Comparison of ENCODE assay signal across 7 cellular contexts in genomic region chr18:21110667-21111350, GRCh38. TPM values are rescaled to one million over a fixed set of nuclear protein-coding genes. Genes with fewer than 3 reads are reported as not detected.
A peak's percentile ranks its signal among the peaks of the same experiment; 100 is the strongest.
DNase-seq lines count a peak whose midpoint lies in the region; ATAC-seq and TF ChIP-seq lines count a peak whose summit lies in the region.

No MANE protein-coding gene starts in this region.

- no peak for TF ChIP-seq CTCF in mesothelial cell of epicardium (IDR thresholded peaks at IDR 0.05; ENCODE audit: unreplicated experiment)

- DNase-seq in NCI-H345 treated with DMSO at 0.1 percent for 48 hours (lab: John Stamatoyannopoulos, UW; ENCODE audit: unreplicated experiment) (peak; percentile 19), mesothelial cell of epicardium (ENCODE audit: low spot score in 2 of 2, unreplicated experiment in 2 of 2) (peak; percentile 27 to 51)
- DNase-seq in activated CD8-positive, alpha-beta memory T cell treated with anti-CD3 and anti-CD28 coated beads for 4 hours (ENCODE audit: low read depth in 2 of 2): peak; percentile 30 to 39
- peak; percentile 27 to 41 for DNase-seq in stimulated activated CD8-positive, alpha-beta memory T cell treated with anti-CD3 and anti-CD28 coated beads, Interleukin-4, amount 100 ng/mL, for 1 hour (ENCODE audit: low read depth in 2 of 2, low spot score in 1 of 2)

- peaks cover 22% of the 10 kb centered on the region for H3K4me1 Mint-ChIP-seq in mesothelial cell of epicardium

- peak; percentile 15 for TF ChIP-seq POLR2A in GM18526 (IDR thresholded peaks at IDR 0.05; ENCODE audit: extremely low read depth, insufficient read length)

- ATAC-seq in HG02798 (IDR thresholded peaks at IDR 0.05; ENCODE audit: poor library complexity, unreplicated experiment): peak; percentile 27

- H3K9me3 Mint-ChIP-seq in mesothelial cell of epicardium: no peaks in the 10 kb centered on the region

- H3K27me3 ChIP-seq in endocrine pancreas (ENCODE audit: control insufficient read depth, insufficient read depth, low read length): no peaks in the 10 kb centered on the region

- peaks cover 5% of the 10 kb centered on the region for H3K4me1 ChIP-seq in endocrine pancreas (ENCODE audit: control insufficient read depth, insufficient read depth, low read length)

- H3K4me3 ChIP-seq in endocrine pancreas (ENCODE audit: control insufficient read depth, insufficient read depth, low read length): peak overlapping the region; percentile 98

- no peaks in the 10 kb centered on the region for H3K9me3 ChIP-seq in endocrine pancreas (ENCODE audit: control insufficient read depth, low read length)

- no peaks in the 10 kb centered on the region for H3K36me3 Mint-ChIP-seq in mesothelial cell of epicardium

- H3K27ac Mint-ChIP-seq in mesothelial cell of epicardium: peak overlapping the region; percentile 98

- H3K4me3 Mint-ChIP-seq in mesothelial cell of epicardium: no peak overlapping the region

- no peaks in the 10 kb centered on the region for H3K27me3 Mint-ChIP-seq in mesothelial cell of epicardium (ENCODE audit: low read depth)

- H3K9ac ChIP-seq in endocrine pancreas (ENCODE audit: control insufficient read depth, insufficient read depth, low read length): peak overlapping the region; percentile 94

- no peaks in the 10 kb centered on the region for H3K36me3 ChIP-seq in endocrine pancreas (ENCODE audit: control insufficient read depth, insufficient read depth, low read length)

RNA-seq across cellular contexts. Expression of gene ROCK1, which starts 0.8 kb away (rescaled TPM):
- 47.3 to 48.1 TPM (median 48.0 TPM) in 3 replicates for total RNA-seq in mesothelial cell of epicardium

Comparison
In these comparisons a context has a peak if more than half of its experiments do, and no peak if none do; other contexts are left out.
1. Peak in every context shown above with its lines: DNase-seq, ATAC-seq and H3K4me3 ChIP-seq.